ENCODE assay signal across 8 cellular contexts in genomic region chr19:16771618-16772017, GRCh38. TPM values are rescaled to one million over a fixed set of nuclear protein-coding genes. Genes with fewer than 3 reads are reported as not detected.
A peak's percentile ranks its signal among the peaks of the same experiment; 100 is the strongest.
DNase-seq lines count a peak whose midpoint lies in the region; ATAC-seq, FAIRE-seq and TF ChIP-seq lines count a peak whose summit lies in the region.

No MANE protein-coding gene starts in this region.

- H3K4me1 Mint-ChIP-seq in activated naive CD8-positive, alpha-beta T cell treated with anti-CD3 and anti-CD28 coated beads, Interleukin-2, amount 10 ng/mL, durations not matched to agents 7 days and 5 days: no peaks in the 10 kb centered on the region
- H3K4me1 Mint-ChIP-seq in progenitor cell of endocrine pancreas (ENCODE audit: low read depth): no peaks in the 10 kb centered on the region

- peaks cover 12% of the 10 kb centered on the region for H3K27me3 Mint-ChIP-seq in activated naive CD8-positive, alpha-beta T cell treated with anti-CD3 and anti-CD28 coated beads, Interleukin-2, amount 10 ng/mL, durations not matched to agents 7 days and 5 days
- peaks cover 45% of the 10 kb centered on the region for H3K27me3 Mint-ChIP-seq in progenitor cell of endocrine pancreas

- POLR2A ChIA-PET in activated naive CD8-positive, alpha-beta T cell treated with anti-CD3 and anti-CD28 coated beads, Interleukin-2, amount 10 ng/mL, durations not matched to agents 7 days and 5 days (lab: Charles Lee): no interaction called here

- peak; percentile 25 for DNase-seq in GF-D8 (lab: John Stamatoyannopoulos, UW)
- peak; percentile 79 for DNase-seq in NCI-H128 (lab: John Stamatoyannopoulos, UW; ENCODE audit: unreplicated experiment)
- DNase-seq in SW 1271 (lab: John Stamatoyannopoulos, UW): peak; percentile 15 to 42
- peak; percentile 65 for DNase-seq in activated naive CD8-positive, alpha-beta T cell treated with anti-CD3 and anti-CD28 coated beads, Interleukin-2, amount 10 ng/mL, durations not matched to agents 7 days and 5 days
- DNase-seq in Right ventricle myocardium superior: peak; percentile 79
- DNase-seq in progenitor cell of endocrine pancreas (ENCODE audit: low spot score, unreplicated experiment): peak; percentile 72
- peak; percentile 73 for DNase-seq in urothelium cell line (ENCODE audit: low spot score)

- H3K4me3 Mint-ChIP-seq in activated naive CD8-positive, alpha-beta T cell treated with anti-CD3 and anti-CD28 coated beads, Interleukin-2, amount 10 ng/mL, durations not matched to agents 7 days and 5 days: no peak overlapping the region
- H3K4me3 Mint-ChIP-seq in progenitor cell of endocrine pancreas (ENCODE audit: low read depth): no peak overlapping the region

- no peak overlapping the region for H3K27ac Mint-ChIP-seq in activated naive CD8-positive, alpha-beta T cell treated with anti-CD3 and anti-CD28 coated beads, Interleukin-2, amount 10 ng/mL, durations not matched to agents 7 days and 5 days
- H3K27ac Mint-ChIP-seq in progenitor cell of endocrine pancreas: no peak overlapping the region

- H3K9me3 Mint-ChIP-seq in activated naive CD8-positive, alpha-beta T cell treated with anti-CD3 and anti-CD28 coated beads, Interleukin-2, amount 10 ng/mL, durations not matched to agents 7 days and 5 days: no peaks in the 10 kb centered on the region
- no peaks in the 10 kb centered on the region for H3K9me3 Mint-ChIP-seq in progenitor cell of endocrine pancreas (ENCODE audit: low read depth)

- peak; percentile 83 for TF ChIP-seq CTCF in progenitor cell of endocrine pancreas (IDR thresholded peaks at IDR 0.05; ENCODE audit: unreplicated experiment)

- ATAC-seq in activated naive CD8-positive, alpha-beta T cell treated with anti-CD3 and anti-CD28 coated beads, Interleukin-2, amount 10 ng/mL, durations not matched to agents 7 days and 5 days (ENCODE audit: low read depth): peak; percentile 70
- peak; percentile 93 for ATAC-seq in Right ventricle myocardium superior (ENCODE audit: poor library complexity)
- ATAC-seq in HG02884 (IDR thresholded peaks at IDR 0.05; ENCODE audit: unreplicated experiment): no peak

- intact Hi-C loops in Right ventricle myocardium superior (cut with DNase I): loop anchor here (2.0 to 10.0 kb wide), 2 partner anchors 133 to 281 kb away; no protein-coding TSS in a partner anchor

- H3K36me3 Mint-ChIP-seq in activated naive CD8-positive, alpha-beta T cell treated with anti-CD3 and anti-CD28 coated beads, Interleukin-2, amount 10 ng/mL, durations not matched to agents 7 days and 5 days: no peaks in the 10 kb centered on the region
- H3K36me3 Mint-ChIP-seq in progenitor cell of endocrine pancreas (ENCODE audit: insufficient read depth): no peaks in the 10 kb centered on the region

- no peak for FAIRE-seq in urothelium cell line (lab: Jason Lieb, UNC)

RNA-seq across cellular contexts. Expression of gene NWD1, which starts 52.0 kb away (rescaled TPM):
- total RNA-seq in activated naive CD8-positive, alpha-beta T cell treated with anti-CD3 and anti-CD28 coated beads, Interleukin-2, amount 10 ng/mL, durations not matched to agents 7 days and 5 days: not detected
- total RNA-seq in Right ventricle myocardium superior (not detected), progenitor cell of endocrine pancreas (0.04 TPM in 1 of 2 replicates, not detected in the other)

RNA-seq across cellular contexts. Expression of gene SIN3B, which starts 57.6 kb away (rescaled TPM):
- 10 to 100 TPM; 49.3 to 50.3 TPM for total RNA-seq in activated naive CD8-positive, alpha-beta T cell treated with anti-CD3 and anti-CD28 coated beads, Interleukin-2, amount 10 ng/mL, durations not matched to agents 7 days and 5 days
- 21.9 TPM for total RNA-seq in Right ventricle myocardium superior
- 89.6 and 94.2 TPM in 2 replicates for total RNA-seq in progenitor cell of endocrine pancreas

Comparison
In these comparisons a context has a peak if more than half of its experiments do, and no peak if none do; other contexts are left out.
1. DNase-seq: peak in every context shown above with its lines; median percentile 79 in NCI-H128; 79 in Right ventricle myocardium superior; 73 in urothelium cell line; 72 in progenitor cell of endocrine pancreas; 65 in activated naive CD8-positive, alpha-beta T cell treated with anti-CD3 and anti-CD28 coated beads, Interleukin-2, amount 10 ng/mL, durations not matched to agents 7 days and 5 days; 28 in SW 1271; 25 in GF-D8.